In the genomic region with DNA sequence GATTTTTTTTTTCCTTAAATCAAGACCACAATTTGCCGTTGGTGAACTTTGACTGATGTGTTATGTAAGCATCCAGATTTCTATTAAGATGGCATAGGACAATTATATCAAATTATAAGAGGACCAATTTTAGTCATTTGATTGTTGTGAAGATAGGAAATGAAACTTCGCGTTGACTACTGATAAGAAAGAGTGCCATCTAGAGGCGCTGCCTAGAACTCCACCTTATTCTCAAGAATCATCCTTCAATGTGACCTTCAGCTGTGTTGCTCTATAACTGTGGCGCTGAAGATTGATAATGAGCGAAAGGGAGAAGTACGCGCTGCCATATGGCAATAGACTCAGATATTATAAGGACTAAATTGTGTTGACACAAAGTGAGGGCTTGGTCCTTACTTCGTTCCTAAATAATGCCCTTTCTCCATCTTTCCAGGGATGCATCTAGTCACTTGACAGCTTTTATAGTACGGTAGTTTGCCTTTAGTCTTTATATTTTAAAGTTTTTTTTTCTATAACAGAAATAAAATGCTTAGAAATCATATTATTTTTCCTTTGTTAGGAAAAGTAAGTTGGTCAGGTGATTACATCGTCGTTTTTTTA, we compare ENCODE assay signal across 8 cellular contexts.
DNase-seq lines count a peak whose midpoint lies in the region; ATAC-seq and TF ChIP-seq lines count a peak whose summit lies in the region.

No MANE protein-coding gene starts in this region.

- H3K27me3 ChIP-seq in endodermal cell (ENCODE audit: control insufficient read depth, insufficient read depth, low read length, poor library complexity, severe bottlenecking), result peaks cover 6% of the 10 kb centered on the region

- no peak overlapping the region for H3K4me3 ChIP-seq in endodermal cell (ENCODE audit: low read length)

- peaks cover 9% of the 10 kb centered on the region for H3K27me3 Mint-ChIP-seq in endodermal cell (ENCODE audit: insufficient read depth)
- peaks cover 0 to 4% of the 10 kb centered on the region in 2 donors for H3K27me3 Mint-ChIP-seq in natural killer cell treated with Interleukin-12 subunit alpha and Interleukin-12 subunit beta and Interleukin-15 and Interleukin-18, amount 100 ng/mL, for 72 hours

- no peak overlapping the region for H3K27ac ChIP-seq in endodermal cell (ENCODE audit: low read depth, low read length)

- H3K27ac Mint-ChIP-seq in endodermal cell, result no peak overlapping the region
- H3K27ac Mint-ChIP-seq in natural killer cell treated with Interleukin-12 subunit alpha and Interleukin-12 subunit beta and Interleukin-15 and Interleukin-18, amount 100 ng/mL, for 72 hours, result no peak overlapping the region

- ATAC-seq in GM21529 (IDR thresholded peaks at IDR 0.05; ENCODE audit: unreplicated experiment) (peak; percentile 74), GM19455 (IDR thresholded peaks at IDR 0.05; ENCODE audit: unreplicated experiment) (no peak)
- peak in 1 of 2 donors; percentile 62 for ATAC-seq in natural killer cell treated with Interleukin-12 subunit alpha and Interleukin-12 subunit beta and Interleukin-15 and Interleukin-18, amount 100 ng/mL, for 72 hours

- peaks cover under 1% of the 10 kb centered on the region for H3K4me1 Mint-ChIP-seq in endodermal cell
- H3K4me1 Mint-ChIP-seq in natural killer cell treated with Interleukin-12 subunit alpha and Interleukin-12 subunit beta and Interleukin-15 and Interleukin-18, amount 100 ng/mL, for 72 hours (ENCODE audit: low read depth in 2 of 2), result peaks cover 0 to 3% of the 10 kb centered on the region in 2 donors

- no peak overlapping the region for H3K4me3 Mint-ChIP-seq in endodermal cell
- H3K4me3 Mint-ChIP-seq in natural killer cell treated with Interleukin-12 subunit alpha and Interleukin-12 subunit beta and Interleukin-15 and Interleukin-18, amount 100 ng/mL, for 72 hours, result no peak overlapping the region

- peak; percentile 89 for TF ChIP-seq CTCF in endodermal cell (conservative IDR thresholded peaks at IDR 0.05)

- no peaks in the 10 kb centered on the region for H3K9me3 ChIP-seq in endodermal cell (ENCODE audit: control insufficient read depth, low read length)

- no peaks in the 10 kb centered on the region for H3K36me3 ChIP-seq in endodermal cell (ENCODE audit: control insufficient read depth, insufficient read depth, low read length)

- no peaks in the 10 kb centered on the region for H3K4me1 ChIP-seq in endodermal cell (ENCODE audit: control insufficient read depth, insufficient read depth, low read length)

- DNase-seq in DMS153 treated with DMSO at 0.1 percent for 48 hours (lab: John Stamatoyannopoulos, UW; ENCODE audit: unreplicated experiment) (peak; percentile 27), NCI-H1048 (lab: John Stamatoyannopoulos, UW) (peak; percentile 32), SK-N-DZ (ENCODE audit: low spot score) (peak; percentile 39), endodermal cell (peak; percentile 81), GOT3 (lab: John Stamatoyannopoulos, UW) (no peak)
- peak; percentile 62 for DNase-seq in natural killer cell treated with Interleukin-12 subunit alpha and Interleukin-12 subunit beta and Interleukin-15 and Interleukin-18, amount 100 ng/mL, for 72 hours (ENCODE audit: low spot score)

- H3K9me3 Mint-ChIP-seq in endodermal cell, result no peaks in the 10 kb centered on the region
- no peaks in the 10 kb centered on the region for H3K9me3 Mint-ChIP-seq in natural killer cell treated with Interleukin-12 subunit alpha and Interleukin-12 subunit beta and Interleukin-15 and Interleukin-18, amount 100 ng/mL, for 72 hours

- WGBS in endodermal cell (ENCODE audit: insufficient coverage in 1 of 2, insufficient read length in 1 of 2), 2 experiments, result 25 to 38% methylated on average over 4 to 11 of the region's 12 CpGs

- H3K36me3 Mint-ChIP-seq in endodermal cell (ENCODE audit: low read depth), result no peaks in the 10 kb centered on the region
- no peaks in the 10 kb centered on the region for H3K36me3 Mint-ChIP-seq in natural killer cell treated with Interleukin-12 subunit alpha and Interleukin-12 subunit beta and Interleukin-15 and Interleukin-18, amount 100 ng/mL, for 72 hours

- no peak overlapping the region for H3K9ac ChIP-seq in endodermal cell (ENCODE audit: extremely low read depth, low read length, poor library complexity, severe bottlenecking)
